In the genomic region with DNA sequence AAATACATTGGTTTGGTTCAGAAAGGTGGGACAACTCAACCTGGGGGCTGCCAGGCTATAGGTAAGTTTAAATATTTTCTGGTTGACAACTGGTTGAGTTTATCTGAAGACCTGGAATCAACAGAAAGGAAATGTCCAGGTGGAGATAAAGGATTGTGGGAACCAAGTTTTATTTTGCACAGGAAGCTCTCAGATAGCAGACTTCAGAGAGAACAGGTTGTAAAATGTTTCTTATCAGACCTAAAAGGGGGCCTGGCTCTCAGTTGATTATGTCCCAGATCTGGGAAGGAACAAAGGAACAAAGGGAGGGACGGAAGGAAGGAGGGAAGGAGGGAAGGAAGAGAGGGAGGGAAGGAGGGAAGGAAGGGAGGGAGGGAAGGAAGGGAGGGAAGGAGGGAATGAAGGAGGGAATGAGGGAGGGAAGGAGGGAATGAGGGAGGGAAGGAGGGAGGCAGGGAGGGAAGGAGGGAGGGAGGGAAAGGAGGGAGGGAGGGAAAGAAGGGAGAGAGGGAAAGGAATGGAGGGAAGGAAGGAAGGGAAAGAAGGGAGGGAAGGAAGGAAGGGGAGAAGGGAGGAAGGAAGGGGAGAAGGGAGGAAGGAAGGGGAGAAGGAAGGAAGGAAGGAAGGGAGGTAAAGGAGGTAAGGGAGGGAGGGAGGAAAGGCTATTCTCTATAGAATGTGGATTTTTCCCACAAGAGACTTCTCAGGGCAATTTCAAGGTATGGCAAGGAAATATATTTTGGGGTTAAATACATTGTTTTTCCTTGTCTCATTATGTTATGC, we compare ENCODE assay signal across 2 cellular contexts.
TF ChIP-seq lines count a peak whose summit lies in the region.

No MANE protein-coding gene starts in this region.

TF ChIP-seq in A549, 52 proteins besides CTCF, POLR2A, EP300 and RAD21:
- no peak for TF ChIP-seq MYC (IDR thresholded peaks at IDR 0.05; ENCODE audit: borderline replicate concordance, low read length)

TF ChIP-seq in H1, 55 proteins besides CTCF, POLR2A, EP300 and RAD21:
- TF ChIP-seq HDAC6 (IDR thresholded peaks at IDR 0.05; ENCODE audit: low read depth, low read length) (no peak), TAF1 (IDR thresholded peaks at IDR 0.05; ENCODE audit: low read depth, low read length) (no peak), CHD1 (IDR thresholded peaks at IDR 0.05; ENCODE audit: low read depth, low read length) (no peak), CREB1 (IDR thresholded peaks at IDR 0.05) (no peak), TBP (IDR thresholded peaks at IDR 0.05; ENCODE audit: low read depth, low read length) (no peak), RXRA (IDR thresholded peaks at IDR 0.05; ENCODE audit: insufficient read depth, low read depth, low read length) (no peak), JUND (IDR thresholded peaks at IDR 0.05; ENCODE audit: low read length) (no peak), SRF (IDR thresholded peaks at IDR 0.05; ENCODE audit: low read depth, low read length) (no peak), PHF8 (conservative IDR thresholded peaks at IDR 0.05; ENCODE audit: low read depth, low read length) (no peak)
- TF ChIP-seq, protein P1, sequence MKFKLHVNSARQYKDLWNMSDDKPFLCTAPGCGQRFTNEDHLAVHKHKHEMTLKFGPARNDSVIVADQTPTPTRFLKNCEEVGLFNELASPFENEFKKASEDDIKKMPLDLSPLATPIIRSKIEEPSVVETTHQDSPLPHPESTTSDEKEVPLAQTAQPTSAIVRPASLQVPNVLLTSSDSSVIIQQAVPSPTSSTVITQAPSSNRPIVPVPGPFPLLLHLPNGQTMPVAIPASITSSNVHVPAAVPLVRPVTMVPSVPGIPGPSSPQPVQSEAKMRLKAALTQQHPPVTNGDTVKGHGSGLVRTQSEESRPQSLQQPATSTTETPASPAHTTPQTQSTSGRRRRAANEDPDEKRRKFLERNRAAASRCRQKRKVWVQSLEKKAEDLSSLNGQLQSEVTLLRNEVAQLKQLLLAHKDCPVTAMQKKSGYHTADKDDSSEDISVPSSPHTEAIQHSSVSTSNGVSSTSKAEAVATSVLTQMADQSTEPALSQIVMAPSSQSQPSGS (IDR thresholded peaks at IDR 0.05; ENCODE audit: low read length), result no peak
TF ChIP-seq in H1: peak in this region for 0.
